11 cellular contexts compared by ENCODE assay signal in the genomic region with DNA sequence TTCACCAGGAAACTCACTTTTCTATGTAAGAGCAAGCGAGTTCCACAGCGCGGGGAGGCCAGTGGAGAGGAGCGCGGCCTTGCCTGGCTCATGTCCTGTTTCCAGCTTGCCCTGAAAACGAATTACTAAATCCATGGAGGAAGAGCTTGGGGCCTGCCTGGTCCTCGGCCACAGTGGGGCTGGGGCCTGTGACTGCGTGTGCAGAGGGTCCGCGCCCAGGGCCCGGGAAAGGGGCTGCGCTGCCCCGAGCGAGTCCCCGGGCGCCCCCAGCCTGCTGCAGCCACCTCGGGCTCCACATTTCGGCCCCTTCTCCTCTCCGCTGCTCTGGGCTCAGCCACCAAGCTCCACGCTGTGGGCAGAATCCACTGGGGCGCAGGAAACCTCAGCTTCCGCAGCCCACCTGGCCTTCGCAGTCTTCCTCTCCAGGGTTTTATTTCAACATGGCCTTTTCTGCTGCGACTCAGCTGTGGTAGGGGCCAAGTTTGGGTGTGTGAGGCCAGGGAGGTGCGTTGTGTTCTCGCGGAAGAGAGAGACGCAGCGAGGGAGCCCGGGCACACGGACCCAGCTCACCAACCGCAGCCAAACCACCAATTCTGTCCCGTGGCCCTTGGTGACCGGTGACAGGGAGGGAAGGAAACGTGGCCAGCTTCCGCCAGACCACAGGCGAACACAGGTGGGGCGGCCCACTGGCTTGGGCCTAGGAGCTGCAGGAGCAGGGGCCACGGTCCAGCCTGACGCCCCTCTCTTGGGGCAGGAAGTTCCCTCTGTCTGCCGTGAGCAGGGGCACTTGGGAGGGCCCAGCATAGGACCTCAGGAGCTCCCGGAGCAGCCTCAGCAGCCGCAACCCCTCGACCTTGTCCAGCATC.
DNase-seq lines count a peak whose midpoint lies in the region; ATAC-seq and TF ChIP-seq lines count a peak whose summit lies in the region.
"Had no signal": no experiment of that assay in that cellular context is flagged by ENCODE, and none has a peak within 500 bp of the region (broad histone marks: within the 10 kb centered on the region; RNA-seq: fewer than 3 reads in every experiment).

No MANE protein-coding gene starts in this region.

- no peak overlapping the region for H2BK15ac ChIP-seq in mesenchymal stem cell (ENCODE audit: low read depth, poor library complexity, severe bottlenecking)

- 90% methylated on average over 44 of the region's 44 CpGs for WGBS in mesenchymal stem cell
- 90 to 94% (median 91%) methylated on average over 31 to 44 of the region's 44 CpGs for WGBS in stomach, 5 donors

- H3K18ac ChIP-seq in mesenchymal stem cell (ENCODE audit: low read depth in 1 of 2, low read length in 2 of 2) = no peak overlapping the region

- no peak overlapping the region for H3K27ac Mint-ChIP-seq in activated T-cell treated with anti-CD3 and anti-CD28 coated beads, Interleukin-2, amount 50 U/mL, for 24 hours
- H3K27ac Mint-ChIP-seq in activated CD8-positive, alpha-beta T cell treated with anti-CD3 and anti-CD28 coated beads, Interleukin-2, amount 10 ng/mL, durations not matched to agents 7 days and 5 days = no peak overlapping the region

- no peak overlapping the region for H2BK12ac ChIP-seq in mesenchymal stem cell (ENCODE audit: low read length in 2 of 2)

- no peak overlapping the region for H4K91ac ChIP-seq in mesenchymal stem cell (ENCODE audit: low read length)

- peaks cover 34% of the 10 kb centered on the region for H3K27me3 Mint-ChIP-seq in activated T-cell treated with anti-CD3 and anti-CD28 coated beads, Interleukin-2, amount 50 U/mL, for 24 hours
- H3K27me3 Mint-ChIP-seq in activated CD8-positive, alpha-beta T cell treated with anti-CD3 and anti-CD28 coated beads, Interleukin-2, amount 10 ng/mL, durations not matched to agents 7 days and 5 days (ENCODE audit: low read depth) = peaks cover 10% of the 10 kb centered on the region

- H3K23ac ChIP-seq in mesenchymal stem cell (ENCODE audit: low read length in 2 of 2) = no peak overlapping the region

- H3K27me3 ChIP-seq in mesenchymal stem cell (ENCODE audit: control insufficient read depth in 1 of 2, insufficient read depth in 1 of 2, low read length in 2 of 2) = peaks cover 25 to 53% of the 10 kb centered on the region in 2 experiments
- H3K27me3 ChIP-seq in stomach = peaks cover 0 to 40% (median 12%) of the 10 kb centered on the region in 3 donors

- H3K14ac ChIP-seq in mesenchymal stem cell (ENCODE audit: low read length in 2 of 2) = no peak overlapping the region

- no peak for TF ChIP-seq POLR2A in stomach (IDR thresholded peaks at IDR 0.05)

- no peak overlapping the region for H2AK5ac ChIP-seq in mesenchymal stem cell (ENCODE audit: low read length, severe bottlenecking)

- CTCF ChIA-PET in activated CD8-positive, alpha-beta T cell treated with anti-CD3 and anti-CD28 coated beads, Interleukin-2, amount 10 ng/mL, durations not matched to agents 7 days and 5 days (lab: Charles Lee) = interaction anchor here (1.3 to 1.4 kb wide), 2 partner anchors 173 to 555 kb away, joined by 3 to 4 read pairs; no protein-coding TSS in a partner anchor

- no peak overlapping the region for H4K8ac ChIP-seq in mesenchymal stem cell (ENCODE audit: low read length)

- H2AFZ ChIP-seq in mesenchymal stem cell (ENCODE audit: low read depth, low read length) = no peak overlapping the region

- H3K4me2 ChIP-seq in mesenchymal stem cell (ENCODE audit: low read length, poor library complexity, severe bottlenecking) = no peak overlapping the region

- TF ChIP-seq CTCF in stomach (IDR thresholded peaks at IDR 0.05) = no peak

- no peak overlapping the region for H2BK5ac ChIP-seq in mesenchymal stem cell (ENCODE audit: low read depth, low read length, poor library complexity, severe bottlenecking)

- peaks cover 19% of the 10 kb centered on the region for H3K4me1 Mint-ChIP-seq in activated T-cell treated with anti-CD3 and anti-CD28 coated beads, Interleukin-2, amount 50 U/mL, for 24 hours (ENCODE audit: low read depth)
- peaks cover 23% of the 10 kb centered on the region for H3K4me1 Mint-ChIP-seq in activated CD8-positive, alpha-beta T cell treated with anti-CD3 and anti-CD28 coated beads, Interleukin-2, amount 10 ng/mL, durations not matched to agents 7 days and 5 days (ENCODE audit: low read depth)

- H3K4me3 Mint-ChIP-seq in activated T-cell treated with anti-CD3 and anti-CD28 coated beads, Interleukin-2, amount 50 U/mL, for 24 hours = no peak overlapping the region
- peak overlapping the region; percentile 8 for H3K4me3 Mint-ChIP-seq in activated CD8-positive, alpha-beta T cell treated with anti-CD3 and anti-CD28 coated beads, Interleukin-2, amount 10 ng/mL, durations not matched to agents 7 days and 5 days

- H3K9me3 ChIP-seq in mesenchymal stem cell (ENCODE audit: control insufficient read depth, low read length) = no peaks in the 10 kb centered on the region
- H3K9me3 ChIP-seq in stomach = no peaks in the 10 kb centered on the region

- no peak for TF ChIP-seq EP300 in stomach (IDR thresholded peaks at IDR 0.05)

- peak; percentile 22 for DNase-seq in activated T-cell treated with anti-CD3 and anti-CD28 coated beads, Interleukin-2, amount 50 U/mL, for 24 hours
- DNase-seq in activated T-cell treated with anti-CD3 and anti-CD28 coated beads, Interleukin-2, amount 50 U/mL, for 1 hour = no peak
- no peak for DNase-seq in activated CD8-positive, alpha-beta T cell treated with anti-CD3 and anti-CD28 coated beads, Interleukin-2, amount 10 ng/mL, durations not matched to agents 7 days and 5 days
- no peak for DNase-seq in mesenchymal stem cell
- DNase-seq in stomach = peak; percentile 20
- no peak for DNase-seq in NCI-H2196 (lab: John Stamatoyannopoulos, UW; ENCODE audit: unreplicated experiment)
- no peak for DNase-seq in DMS114 treated with DMSO at 0.1 percent for 48 hours (lab: John Stamatoyannopoulos, UW; ENCODE audit: unreplicated experiment)
- DNase-seq: Karpas-422, NCI-H2081 treated with DMSO at 0.1 percent for 48 hours, occipital lobe had no signal

- POLR2A ChIA-PET in activated CD8-positive, alpha-beta T cell treated with anti-CD3 and anti-CD28 coated beads, Interleukin-2, amount 10 ng/mL, durations not matched to agents 7 days and 5 days (lab: Charles Lee) = no interaction called here

- no peaks in the 10 kb centered on the region for H3K79me1 ChIP-seq in mesenchymal stem cell (replicated peaks; ENCODE audit: low read length, poor library complexity, severe bottlenecking)

- H3K4me1 ChIP-seq in mesenchymal stem cell (ENCODE audit: control insufficient read depth, insufficient read depth, low read depth, low read length) (no peaks in the 10 kb centered on the region), stomach (peaks cover 8 to 25% (median 16%) of the 10 kb centered on the region in 4 donors)

- no peak overlapping the region for H3K4ac ChIP-seq in mesenchymal stem cell (ENCODE audit: low read depth in 1 of 2, low read length in 2 of 2)

- no peak for ATAC-seq in activated CD8-positive, alpha-beta T cell treated with anti-CD3 and anti-CD28 coated beads, Interleukin-2, amount 10 ng/mL, durations not matched to agents 7 days and 5 days
- no peak for ATAC-seq in GM21529 (IDR thresholded peaks at IDR 0.05; ENCODE audit: unreplicated experiment)

- peak overlapping the region; percentile 60 for H3K9ac ChIP-seq in mesenchymal stem cell (ENCODE audit: low read length)

- H3K9me3 Mint-ChIP-seq in activated T-cell treated with anti-CD3 and anti-CD28 coated beads, Interleukin-2, amount 50 U/mL, for 24 hours = no peaks in the 10 kb centered on the region
- H3K9me3 Mint-ChIP-seq in activated CD8-positive, alpha-beta T cell treated with anti-CD3 and anti-CD28 coated beads, Interleukin-2, amount 10 ng/mL, durations not matched to agents 7 days and 5 days (ENCODE audit: insufficient read depth) = no peaks in the 10 kb centered on the region

- H3K36me3 Mint-ChIP-seq in activated T-cell treated with anti-CD3 and anti-CD28 coated beads, Interleukin-2, amount 50 U/mL, for 24 hours (ENCODE audit: low read depth) = no peaks in the 10 kb centered on the region
- no peaks in the 10 kb centered on the region for H3K36me3 Mint-ChIP-seq in activated CD8-positive, alpha-beta T cell treated with anti-CD3 and anti-CD28 coated beads, Interleukin-2, amount 10 ng/mL, durations not matched to agents 7 days and 5 days (ENCODE audit: low read depth)

- no peak overlapping the region for H3K27ac ChIP-seq in mesenchymal stem cell (ENCODE audit: low read length, poor library complexity, severe bottlenecking)
- no peak overlapping the region for H3K27ac ChIP-seq in stomach

- no peak overlapping the region for H2BK120ac ChIP-seq in mesenchymal stem cell (ENCODE audit: low read depth, low read length)

- intact Hi-C loops in stomach (cut with DNase I; ENCODE audit: low total_unique reads) = no loop called here

- H3K36me3 ChIP-seq in mesenchymal stem cell (ENCODE audit: control insufficient read depth in 1 of 2, insufficient read depth in 2 of 2, low read depth in 1 of 2, low read length in 2 of 2) (no peaks in the 10 kb centered on the region), stomach (no peaks in the 10 kb centered on the region)

- H3K4me3 ChIP-seq in mesenchymal stem cell (ENCODE audit: insufficient read depth in 1 of 2, low read depth in 1 of 2, low read length in 2 of 2) = peak overlapping the region in 1 of 2 experiments; percentile 62
- no peak overlapping the region for H3K4me3 ChIP-seq in stomach

Comparison
In these comparisons a context has a peak if more than half of its experiments do, and no peak if none do; other contexts are left out.
1. DNase-seq: peak in activated T-cell treated with anti-CD3 and anti-CD28 coated beads, Interleukin-2, amount 50 U/mL, for 24 hours (single experiment) and stomach (single experiment); none in activated T-cell treated with anti-CD3 and anti-CD28 coated beads, Interleukin-2, amount 50 U/mL, for 1 hour (single experiment), activated CD8-positive, alpha-beta T cell treated with anti-CD3 and anti-CD28 coated beads, Interleukin-2, amount 10 ng/mL, durations not matched to agents 7 days and 5 days (single experiment), mesenchymal stem cell (single experiment), NCI-H2196 (single experiment) and DMS114 treated with DMSO at 0.1 percent for 48 hours (single experiment).